In the genomic region with DNA sequence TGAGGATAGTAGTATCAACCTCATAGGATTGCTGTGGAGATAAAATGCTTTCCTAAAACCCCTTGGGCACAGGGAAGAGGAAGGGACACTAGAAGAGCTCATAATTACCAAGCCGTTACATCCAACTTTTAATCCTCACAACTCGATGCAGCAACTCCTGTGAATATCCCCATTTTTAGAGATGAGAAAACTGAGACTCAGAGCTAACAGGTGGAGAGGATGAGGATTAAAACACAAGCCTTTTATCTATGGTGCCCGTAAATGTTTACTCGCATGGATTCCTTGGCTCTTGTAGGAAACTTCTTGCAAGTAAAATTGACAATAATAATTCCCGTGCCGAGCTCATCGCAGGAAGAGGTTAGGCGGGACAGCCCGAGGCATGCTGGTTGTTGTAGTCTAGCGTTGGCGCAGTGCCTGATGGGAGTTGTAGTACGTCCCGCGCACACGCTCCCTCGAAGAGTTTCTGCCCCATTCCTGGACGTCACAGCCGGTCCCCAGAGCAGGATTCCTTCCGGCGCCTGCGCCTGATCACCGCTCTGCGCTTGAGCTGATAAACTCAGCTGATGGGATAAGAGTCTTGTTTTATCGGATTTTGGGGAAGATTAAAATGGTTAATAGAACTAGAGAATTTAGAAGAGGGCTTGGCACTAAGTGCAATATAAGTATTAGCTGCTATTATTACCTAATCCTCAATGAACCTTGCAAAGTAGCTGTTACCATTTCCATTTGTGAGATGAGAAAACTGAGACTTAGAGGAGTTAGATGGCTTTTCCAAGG, we compare ENCODE assay signal across 8 cellular contexts. TPM values are rescaled to one million over a fixed set of nuclear protein-coding genes. Genes with fewer than 3 reads are reported as not detected.
DNase-seq lines count a peak whose midpoint lies in the region; ATAC-seq and TF ChIP-seq lines count a peak whose summit lies in the region.

No MANE protein-coding gene starts in this region.

- H3K27ac Mint-ChIP-seq in activated naive CD8-positive, alpha-beta T cell treated with anti-CD3 and anti-CD28 coated beads for 36 hours, result peak overlapping the region; percentile 91

- H3K9me3 Mint-ChIP-seq in activated naive CD8-positive, alpha-beta T cell treated with anti-CD3 and anti-CD28 coated beads for 36 hours, result no peaks in the 10 kb centered on the region

- H3K4me3 Mint-ChIP-seq in activated naive CD8-positive, alpha-beta T cell treated with anti-CD3 and anti-CD28 coated beads for 36 hours, result peak overlapping the region; percentile 82

- H3K4me1 Mint-ChIP-seq in activated naive CD8-positive, alpha-beta T cell treated with anti-CD3 and anti-CD28 coated beads for 36 hours, result peaks cover 38% of the 10 kb centered on the region

- H3K36me3 Mint-ChIP-seq in activated naive CD8-positive, alpha-beta T cell treated with anti-CD3 and anti-CD28 coated beads for 36 hours, result peaks cover 17% of the 10 kb centered on the region

- TF ChIP-seq EP300 in ovary (IDR thresholded peaks at IDR 0.05), result no peak

- DNase-seq in NCI-H1105 (lab: John Stamatoyannopoulos, UW), result peak; percentile 93
- DNase-seq in SKM-1 (lab: John Stamatoyannopoulos, UW; ENCODE audit: unreplicated experiment), result peak; percentile 93
- DNase-seq in activated naive CD8-positive, alpha-beta T cell treated with anti-CD3 and anti-CD28 coated beads for 36 hours, result peak; percentile 90
- peak; percentile 99 for DNase-seq in Right ventricle myocardium inferior (ENCODE audit: missing footprints)
- DNase-seq in ovary, result peak; percentile 96 to 98 (median 98)
- peak; percentile 98 to 99 for DNase-seq in thyroid gland

- H3K27ac ChIP-seq in ovary (peak overlapping the region in 1 of 2 donors; percentile 40), thyroid gland (peak overlapping the region; percentile 7 to 66 (median 62))

- H3K9me3 ChIP-seq in ovary (no peaks in the 10 kb centered on the region), thyroid gland (no peaks in the 10 kb centered on the region)

- H3K27me3 ChIP-seq in ovary (no peaks in the 10 kb centered on the region), thyroid gland (no peaks in the 10 kb centered on the region)

- ATAC-seq in HG02642 (IDR thresholded peaks at IDR 0.05; ENCODE audit: poor library complexity, unreplicated experiment), result peak; percentile 79
- peak; percentile 92 for ATAC-seq in Right ventricle myocardium inferior

- 0 to 1% (median 0%) methylated on average over 24 of the region's 24 CpGs for WGBS in ovary, 3 donors
- 0% methylated on average over 24 of the region's 24 CpGs for WGBS in thyroid gland, 2 donors

- peaks cover 7% of the 10 kb centered on the region for H3K4me1 ChIP-seq in ovary (ENCODE audit: insufficient read depth)
- H3K4me1 ChIP-seq in thyroid gland, result peaks cover 40 to 45% of the 10 kb centered on the region in 2 donors

- no peaks in the 10 kb centered on the region for H3K27me3 Mint-ChIP-seq in activated naive CD8-positive, alpha-beta T cell treated with anti-CD3 and anti-CD28 coated beads for 36 hours

- H3K4me3 ChIP-seq in ovary, result peak overlapping the region; percentile 40
- H3K4me3 ChIP-seq in thyroid gland (replicated peaks in 1 of 3), result peak overlapping the region in 2 of 3 donors; percentile 33 to 34

- H3K36me3 ChIP-seq in ovary (no peaks in the 10 kb centered on the region), thyroid gland (no peaks in the 10 kb centered on the region)

- TF ChIP-seq CTCF in ovary (IDR thresholded peaks at IDR 0.05) (no peak), thyroid gland (IDR thresholded peaks at IDR 0.05) (no peak)

- TF ChIP-seq POLR2A in GM10847 (IDR thresholded peaks at IDR 0.05; ENCODE audit: extremely low read depth, insufficient read length), result peak; percentile 66
- TF ChIP-seq POLR2A in ovary (IDR thresholded peaks at IDR 0.05), result no peak
- TF ChIP-seq POLR2A in thyroid gland (IDR thresholded peaks at IDR 0.05), result peak in 1 of 2 donors; percentile 62

- intact Hi-C loops in Right ventricle myocardium inferior (cut with DNase I) (loop anchor here (10.0 kb wide), 1 partner anchor 619 kb away; a partner anchor contains a TSS), ovary (cut with DNase I) (loop anchor here in 1 of 4 donors (5.0 kb wide), 1 partner anchor 52 kb away; no protein-coding TSS in a partner anchor), thyroid gland (cut with DNase I) (no loop called here)

RNA-seq across cellular contexts. Expression of a gene that starts 2.8 kb away (rescaled TPM):
- 100 to 1,000 TPM; 150 to 156 TPM for total RNA-seq in activated naive CD8-positive, alpha-beta T cell treated with anti-CD3 and anti-CD28 coated beads for 36 hours
- 74.3 TPM for total RNA-seq in Right ventricle myocardium inferior
- total RNA-seq in ovary, result 10 to 100 TPM; 51.0 to 90.3 (median 77.2) TPM
- polyA plus RNA-seq in ovary, result 100 to 1,000 TPM in 1 of 2 donors, 10 to 100 TPM in 1; 43.6 to 189 TPM
- 100 to 1,000 TPM in 1 of 4 donors, 10 to 100 TPM in 3; 77.3 to 110 (median 92.3) TPM for total RNA-seq in thyroid gland

RNA-seq across cellular contexts. Expression of a gene that starts 37.7 kb away (rescaled TPM):
- 10 to 100 TPM; 17.4 to 19.3 TPM for total RNA-seq in activated naive CD8-positive, alpha-beta T cell treated with anti-CD3 and anti-CD28 coated beads for 36 hours
- 31.2 TPM for total RNA-seq in Right ventricle myocardium inferior
- total RNA-seq in ovary, result 10 to 100 TPM in 6 of 7 donors, 1 to 10 TPM in 1; 7.5 to 18.2 (median 12.6) TPM
- 10 to 100 TPM; 11.6 to 11.7 TPM for polyA plus RNA-seq in ovary
- total RNA-seq in thyroid gland, result 10 to 100 TPM; 15.8 to 22.7 (median 19.7) TPM
